ENCODE assay signal across 6 cellular contexts in genomic region chr21:37993071-37993470, GRCh38.
"Had no signal": no experiment of that assay in that cellular context is flagged by ENCODE, and none has a peak within 500 bp of the region (broad histone marks: within the 10 kb centered on the region; RNA-seq: fewer than 3 reads in every experiment).

No MANE protein-coding gene starts in this region.

- H3K4me2 ChIP-seq: KMS-11 had no signal

- H3K4me3 ChIP-seq: K562 had no signal

- FAIRE-seq: HTR-8/SVneo, K562 had no signal

- DNase-seq: KBM-7, KG1 had no signal

- ATAC-seq: K562 had no signal

- H3K9ac ChIP-seq: KMS-11 had no signal

- H3K27ac ChIP-seq: HL-60, KMS-11 had no signal
